20 cellular contexts compared by ENCODE assay signal in the genomic region with DNA sequence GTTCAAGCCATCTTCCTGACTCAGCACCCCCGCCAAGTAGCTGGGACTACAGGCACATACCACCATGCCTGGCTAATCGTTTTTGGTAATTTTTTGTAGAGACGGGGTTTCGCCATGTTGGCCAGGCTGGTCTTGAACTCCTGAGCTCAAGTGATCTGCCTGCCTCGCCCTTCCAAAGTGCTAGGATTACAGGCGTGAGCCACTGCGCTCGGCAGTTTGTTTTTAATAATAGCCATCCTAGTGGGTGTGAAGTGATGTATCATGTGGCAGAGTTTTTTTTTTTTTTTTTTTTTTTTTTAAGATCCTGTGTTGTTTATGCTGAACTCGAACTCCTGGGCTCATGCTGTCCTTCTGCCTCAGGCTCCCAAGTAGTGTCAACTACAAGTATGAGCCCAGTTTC. TPM values are rescaled to one million over a fixed set of nuclear protein-coding genes. Genes with fewer than 3 reads are reported as not detected.
DNase-seq lines count a peak whose midpoint lies in the region; ATAC-seq and TF ChIP-seq lines count a peak whose summit lies in the region.
"Had no signal": no experiment of that assay in that cellular context is flagged by ENCODE, and none has a peak within 500 bp of the region (broad histone marks: within the 10 kb centered on the region; RNA-seq: fewer than 3 reads in every experiment).

No MANE protein-coding gene starts in this region.

- H3K27me3 Mint-ChIP-seq in activated naive CD8-positive, alpha-beta T cell, result no peaks in the 10 kb centered on the region
- H3K27me3 Mint-ChIP-seq in activated naive CD8-positive, alpha-beta T cell treated with anti-CD3 and anti-CD28 coated beads for 36 hours, result no peaks in the 10 kb centered on the region
- H3K27me3 Mint-ChIP-seq in WTC11 (ENCODE audit: low read depth), result no peaks in the 10 kb centered on the region
- H3K27me3 Mint-ChIP-seq in mesothelial cell of epicardium (ENCODE audit: low read depth), result no peaks in the 10 kb centered on the region
- H3K27me3 Mint-ChIP-seq: CD4-positive, alpha-beta memory T cell; IgD-negative memory B cell had no signal

- ATAC-seq in WTC11 (no peak), GM18907 (IDR thresholded peaks at IDR 0.05; ENCODE audit: unreplicated experiment) (no peak), GM18517 (IDR thresholded peaks at IDR 0.05; ENCODE audit: unreplicated experiment) (no peak)
- ATAC-seq: A549 had no signal

- no peak for DNase-seq in activated naive CD8-positive, alpha-beta T cell treated with anti-CD3 and anti-CD28 coated beads for 36 hours
- DNase-seq in Caki2 (ENCODE audit: low read depth) (peak; percentile 73), WTC11 (ENCODE audit: low spot score) (no peak), mesothelial cell of epicardium (ENCODE audit: low spot score in 2 of 2, unreplicated experiment in 2 of 2) (no peak)
- DNase-seq in stimulated activated CD8-positive, alpha-beta memory T cell treated with anti-CD3 and anti-CD28 coated beads, Interleukin-4, amount 100 ng/mL, for 48 hours, result no peak
- DNase-seq: CD4-positive, alpha-beta memory T cell; DMS53; H7; Kasumi-1; MM.1S; NCI-H1092; NCI-H1436 treated with DMSO at 0.1 percent for 48 hours; NCI-H2029; Peyer's patch; SHP77 had no signal

- H3K4me3 Mint-ChIP-seq in activated naive CD8-positive, alpha-beta T cell, result no peak overlapping the region
- no peak overlapping the region for H3K4me3 Mint-ChIP-seq in activated naive CD8-positive, alpha-beta T cell treated with anti-CD3 and anti-CD28 coated beads for 36 hours
- H3K4me3 Mint-ChIP-seq in WTC11, result no peak overlapping the region
- no peak overlapping the region for H3K4me3 Mint-ChIP-seq in mesothelial cell of epicardium
- H3K4me3 Mint-ChIP-seq: CD4-positive, alpha-beta memory T cell had no signal

- peaks cover 9% of the 10 kb centered on the region for H3K36me3 Mint-ChIP-seq in activated naive CD8-positive, alpha-beta T cell
- H3K36me3 Mint-ChIP-seq in activated naive CD8-positive, alpha-beta T cell treated with anti-CD3 and anti-CD28 coated beads for 36 hours, result peaks cover 20% of the 10 kb centered on the region
- no peaks in the 10 kb centered on the region for H3K36me3 Mint-ChIP-seq in WTC11
- H3K36me3 Mint-ChIP-seq in mesothelial cell of epicardium, result peaks cover 9% of the 10 kb centered on the region

- H3K27ac Mint-ChIP-seq in activated naive CD8-positive, alpha-beta T cell, result peak overlapping the region; percentile 10
- no peak overlapping the region for H3K27ac Mint-ChIP-seq in activated naive CD8-positive, alpha-beta T cell treated with anti-CD3 and anti-CD28 coated beads for 36 hours
- peak overlapping the region; percentile 43 for H3K27ac Mint-ChIP-seq in WTC11
- peak overlapping the region; percentile 3 for H3K27ac Mint-ChIP-seq in mesothelial cell of epicardium

- no peaks in the 10 kb centered on the region for H3K9me3 Mint-ChIP-seq in activated naive CD8-positive, alpha-beta T cell (ENCODE audit: low read depth)
- H3K9me3 Mint-ChIP-seq in activated naive CD8-positive, alpha-beta T cell treated with anti-CD3 and anti-CD28 coated beads for 36 hours, result no peaks in the 10 kb centered on the region
- H3K9me3 Mint-ChIP-seq in WTC11 (no peaks in the 10 kb centered on the region), mesothelial cell of epicardium (no peaks in the 10 kb centered on the region)
- H3K9me3 Mint-ChIP-seq: IgD-negative memory B cell had no signal

- CTCF ChIA-PET in WTC11 (lab: Charles Lee), result interaction anchor here (0.7 kb wide), 1 partner anchor 361 kb away, joined by 4 read pairs; no protein-coding TSS in a partner anchor

- H3K4me1 Mint-ChIP-seq in activated naive CD8-positive, alpha-beta T cell (ENCODE audit: low read depth), result peaks cover 49% of the 10 kb centered on the region
- H3K4me1 Mint-ChIP-seq in activated naive CD8-positive, alpha-beta T cell treated with anti-CD3 and anti-CD28 coated beads for 36 hours, result peaks cover 48% of the 10 kb centered on the region
- H3K4me1 Mint-ChIP-seq in WTC11, result peaks cover 18% of the 10 kb centered on the region
- peaks cover 5% of the 10 kb centered on the region for H3K4me1 Mint-ChIP-seq in mesothelial cell of epicardium

- in situ Hi-C loops in Caki2 (cut with HindIII; ENCODE audit: low pct_unique_long_range_greater_than_20kb, low sequenced_read_pairs), result no loop called here

- TF ChIP-seq CTCF in WTC11 (IDR thresholded peaks at IDR 0.05) (no peak), mesothelial cell of epicardium (IDR thresholded peaks at IDR 0.05; ENCODE audit: unreplicated experiment) (no peak)

- POLR2A ChIA-PET in WTC11 (lab: Charles Lee), result no interaction called here

TF ChIP-seq in WTC11, 78 proteins besides CTCF, POLR2A, EP300 and RAD21:
- no peak for TF ChIP-seq FOXP1 (CRISPR knock-in tag; IDR thresholded peaks at IDR 0.05; ENCODE audit: borderline replicate concordance)
- TF ChIP-seq ZBTB21 (CRISPR knock-in tag; IDR thresholded peaks at IDR 0.05; ENCODE audit: borderline replicate concordance), result no peak
- no peak for TF ChIP-seq ATF1 (CRISPR knock-in tag; IDR thresholded peaks at IDR 0.05)
- TF ChIP-seq TCF7 (CRISPR knock-in tag; IDR thresholded peaks at IDR 0.05; ENCODE audit: low read depth), result no peak
- TF ChIP-seq, protein P1, sequence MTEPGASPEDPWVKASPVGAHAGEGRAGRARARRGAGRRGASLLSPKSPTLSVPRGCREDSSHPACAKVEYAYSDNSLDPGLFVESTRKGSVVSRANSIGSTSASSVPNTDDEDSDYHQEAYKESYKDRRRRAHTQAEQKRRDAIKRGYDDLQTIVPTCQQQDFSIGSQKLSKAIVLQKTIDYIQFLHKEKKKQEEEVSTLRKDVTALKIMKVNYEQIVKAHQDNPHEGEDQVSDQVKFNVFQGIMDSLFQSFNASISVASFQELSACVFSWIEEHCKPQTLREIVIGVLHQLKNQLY (CRISPR knock-in tag; IDR thresholded peaks at IDR 0.05), result no peak
- TF ChIP-seq, protein P2, sequence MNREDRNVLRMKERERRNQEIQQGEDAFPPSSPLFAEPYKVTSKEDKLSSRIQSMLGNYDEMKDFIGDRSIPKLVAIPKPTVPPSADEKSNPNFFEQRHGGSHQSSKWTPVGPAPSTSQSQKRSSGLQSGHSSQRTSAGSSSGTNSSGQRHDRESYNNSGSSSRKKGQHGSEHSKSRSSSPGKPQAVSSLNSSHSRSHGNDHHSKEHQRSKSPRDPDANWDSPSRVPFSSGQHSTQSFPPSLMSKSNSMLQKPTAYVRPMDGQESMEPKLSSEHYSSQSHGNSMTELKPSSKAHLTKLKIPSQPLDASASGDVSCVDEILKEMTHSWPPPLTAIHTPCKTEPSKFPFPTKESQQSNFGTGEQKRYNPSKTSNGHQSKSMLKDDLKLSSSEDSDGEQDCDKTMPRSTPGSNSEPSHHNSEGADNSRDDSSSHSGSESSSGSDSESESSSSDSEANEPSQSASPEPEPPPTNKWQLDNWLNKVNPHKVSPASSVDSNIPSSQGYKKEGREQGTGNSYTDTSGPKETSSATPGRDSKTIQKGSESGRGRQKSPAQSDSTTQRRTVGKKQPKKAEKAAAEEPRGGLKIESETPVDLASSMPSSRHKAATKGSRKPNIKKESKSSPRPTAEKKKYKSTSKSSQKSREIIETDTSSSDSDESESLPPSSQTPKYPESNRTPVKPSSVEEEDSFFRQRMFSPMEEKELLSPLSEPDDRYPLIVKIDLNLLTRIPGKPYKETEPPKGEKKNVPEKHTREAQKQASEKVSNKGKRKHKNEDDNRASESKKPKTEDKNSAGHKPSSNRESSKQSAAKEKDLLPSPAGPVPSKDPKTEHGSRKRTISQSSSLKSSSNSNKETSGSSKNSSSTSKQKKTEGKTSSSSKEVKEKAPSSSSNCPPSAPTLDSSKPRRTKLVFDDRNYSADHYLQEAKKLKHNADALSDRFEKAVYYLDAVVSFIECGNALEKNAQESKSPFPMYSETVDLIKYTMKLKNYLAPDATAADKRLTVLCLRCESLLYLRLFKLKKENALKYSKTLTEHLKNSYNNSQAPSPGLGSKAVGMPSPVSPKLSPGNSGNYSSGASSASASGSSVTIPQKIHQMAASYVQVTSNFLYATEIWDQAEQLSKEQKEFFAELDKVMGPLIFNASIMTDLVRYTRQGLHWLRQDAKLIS (CRISPR knock-in tag; IDR thresholded peaks at IDR 0.05; ENCODE audit: borderline replicate concordance), result no peak
- no peak for TF ChIP-seq NR1H2 (CRISPR knock-in tag; IDR thresholded peaks at IDR 0.05)
- TF ChIP-seq, protein P3, sequence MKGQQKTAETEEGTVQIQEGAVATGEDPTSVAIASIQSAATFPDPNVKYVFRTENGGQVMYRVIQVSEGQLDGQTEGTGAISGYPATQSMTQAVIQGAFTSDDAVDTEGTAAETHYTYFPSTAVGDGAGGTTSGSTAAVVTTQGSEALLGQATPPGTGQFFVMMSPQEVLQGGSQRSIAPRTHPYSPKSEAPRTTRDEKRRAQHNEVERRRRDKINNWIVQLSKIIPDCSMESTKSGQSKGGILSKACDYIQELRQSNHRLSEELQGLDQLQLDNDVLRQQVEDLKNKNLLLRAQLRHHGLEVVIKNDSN (CRISPR knock-in tag; IDR thresholded peaks at IDR 0.05), result no peak
- no peak for TF ChIP-seq SOX15 (CRISPR knock-in tag; IDR thresholded peaks at IDR 0.05)
- TF ChIP-seq RELA (CRISPR knock-in tag; IDR thresholded peaks at IDR 0.05; ENCODE audit: borderline replicate concordance), result no peak

RNA-seq across cellular contexts. Expression of a gene that starts 51.8 kb away (rescaled TPM):
- 10 to 100 TPM; 49.3 to 51.9 TPM for total RNA-seq in activated naive CD8-positive, alpha-beta T cell treated with anti-CD3 and anti-CD28 coated beads for 36 hours
- 6.9 and 9.3 TPM in 2 replicates for total RNA-seq in Caki2 (2014; rRNA removed; shearing (Covaris generic); ENCODE audit: low replicate concordance)
- total RNA-seq in WTC11 (2021) (48.5 to 50.2 TPM (median 48.8 TPM) in 3 replicates), mesothelial cell of epicardium (74.5 to 88.0 TPM (median 82.1 TPM) in 3 replicates)
